In genomic region chr3:185727873-185728272, GRCh38 we compare ENCODE assay signal across 1 cellular context.
TF ChIP-seq lines count a peak whose summit lies in the region.

No MANE protein-coding gene starts in this region.

TF ChIP-seq in A549, 52 proteins besides CTCF, POLR2A, EP300 and RAD21 (continued from another document):
- no peak for TF ChIP-seq ESRRA (IDR thresholded peaks at IDR 0.05; ENCODE audit: borderline replicate concordance, low read length)
- no peak for TF ChIP-seq FOXS1 (CRISPR knock-in tag; IDR thresholded peaks at IDR 0.05)
- no peak for TF ChIP-seq NR3C1 (IDR thresholded peaks at IDR 0.05)
- no peak for TF ChIP-seq SREBF2 (IDR thresholded peaks at IDR 0.05)
- TF ChIP-seq, protein P1, sequence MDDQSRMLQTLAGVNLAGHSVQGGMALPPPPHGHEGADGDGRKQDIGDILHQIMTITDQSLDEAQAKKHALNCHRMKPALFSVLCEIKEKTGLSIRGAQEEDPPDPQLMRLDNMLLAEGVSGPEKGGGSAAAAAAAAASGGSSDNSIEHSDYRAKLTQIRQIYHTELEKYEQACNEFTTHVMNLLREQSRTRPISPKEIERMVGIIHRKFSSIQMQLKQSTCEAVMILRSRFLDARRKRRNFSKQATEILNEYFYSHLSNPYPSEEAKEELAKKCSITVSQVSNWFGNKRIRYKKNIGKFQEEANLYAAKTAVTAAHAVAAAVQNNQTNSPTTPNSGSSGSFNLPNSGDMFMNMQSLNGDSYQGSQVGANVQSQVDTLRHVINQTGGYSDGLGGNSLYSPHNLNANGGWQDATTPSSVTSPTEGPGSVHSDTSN (IDR thresholded peaks at IDR 0.05) = no peak
- no peak for TF ChIP-seq CBX2 (IDR thresholded peaks at IDR 0.05; ENCODE audit: borderline replicate concordance, low read depth)
TF ChIP-seq in A549: peak in this region for 0.
